15 cellular contexts compared by ENCODE assay signal in the genomic region with DNA sequence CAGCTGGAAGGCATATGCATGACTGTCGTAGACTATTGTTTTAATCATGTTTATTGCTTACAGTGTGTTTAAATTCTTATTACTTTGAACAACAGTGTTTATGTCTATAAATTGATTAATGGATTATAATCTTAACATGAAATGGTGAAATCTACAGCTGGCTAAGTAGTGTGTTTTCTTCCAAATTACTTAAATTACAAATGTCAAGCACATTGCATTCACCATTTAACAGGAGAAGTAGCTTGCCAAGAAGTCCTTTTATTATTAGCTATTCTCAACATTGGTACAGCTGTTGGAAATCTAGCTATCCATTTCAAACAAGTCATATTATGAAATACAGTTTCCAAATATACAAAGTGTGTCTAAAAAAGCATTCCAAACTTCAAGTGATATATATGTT.
"Had no signal": no experiment of that assay in that cellular context is flagged by ENCODE, and none has a peak within 500 bp of the region (broad histone marks: within the 10 kb centered on the region; RNA-seq: fewer than 3 reads in every experiment).

No MANE protein-coding gene starts in this region.

- H3K36me3 ChIP-seq: gastrocnemius medialis, heart right ventricle, left lung, lower lobe of right lung, spleen, tibial artery, upper lobe of left lung, uterus had no signal

- H3K4me3 ChIP-seq: gastrocnemius medialis, heart right ventricle, left lung, lower lobe of right lung, spleen, tibial artery, upper lobe of left lung, uterus had no signal

- H3K27me3 ChIP-seq: gastrocnemius medialis, heart right ventricle, left lung, spleen, tibial artery, upper lobe of left lung, uterus had no signal

- H3K9me3 ChIP-seq: gastrocnemius medialis, heart right ventricle, left lung, lower lobe of right lung, spleen, tibial artery, upper lobe of left lung, uterus had no signal

- DNase-seq: erythroblast; gastrocnemius medialis; heart right ventricle; hypothalamus; left lung; lower lobe of right lung; natural killer cell; posterior cingulate gyrus; spleen; stimulated activated CD4-positive, alpha-beta T cell treated with anti-CD3 and anti-CD28 coated beads, Interleukin-15, amount 100 ng/mL, for 24 hours; stimulated activated CD4-positive, alpha-beta T cell treated with anti-CD3 and anti-CD28 coated beads, Interleukin-1b, Interleukin-23, amount 100 ng/mL, for 48 hours; stimulated activated CD4-positive, alpha-beta T cell treated with anti-CD3 and anti-CD28 coated beads, Interleukin-4, amount 100 ng/mL, for 24 hours; tibial artery; upper lobe of left lung; uterus had no signal

- H3K4me1 ChIP-seq: gastrocnemius medialis, heart right ventricle, left lung, lower lobe of right lung, spleen, tibial artery, upper lobe of left lung, uterus had no signal
